8 cellular contexts compared by ENCODE assay signal in the genomic region with DNA sequence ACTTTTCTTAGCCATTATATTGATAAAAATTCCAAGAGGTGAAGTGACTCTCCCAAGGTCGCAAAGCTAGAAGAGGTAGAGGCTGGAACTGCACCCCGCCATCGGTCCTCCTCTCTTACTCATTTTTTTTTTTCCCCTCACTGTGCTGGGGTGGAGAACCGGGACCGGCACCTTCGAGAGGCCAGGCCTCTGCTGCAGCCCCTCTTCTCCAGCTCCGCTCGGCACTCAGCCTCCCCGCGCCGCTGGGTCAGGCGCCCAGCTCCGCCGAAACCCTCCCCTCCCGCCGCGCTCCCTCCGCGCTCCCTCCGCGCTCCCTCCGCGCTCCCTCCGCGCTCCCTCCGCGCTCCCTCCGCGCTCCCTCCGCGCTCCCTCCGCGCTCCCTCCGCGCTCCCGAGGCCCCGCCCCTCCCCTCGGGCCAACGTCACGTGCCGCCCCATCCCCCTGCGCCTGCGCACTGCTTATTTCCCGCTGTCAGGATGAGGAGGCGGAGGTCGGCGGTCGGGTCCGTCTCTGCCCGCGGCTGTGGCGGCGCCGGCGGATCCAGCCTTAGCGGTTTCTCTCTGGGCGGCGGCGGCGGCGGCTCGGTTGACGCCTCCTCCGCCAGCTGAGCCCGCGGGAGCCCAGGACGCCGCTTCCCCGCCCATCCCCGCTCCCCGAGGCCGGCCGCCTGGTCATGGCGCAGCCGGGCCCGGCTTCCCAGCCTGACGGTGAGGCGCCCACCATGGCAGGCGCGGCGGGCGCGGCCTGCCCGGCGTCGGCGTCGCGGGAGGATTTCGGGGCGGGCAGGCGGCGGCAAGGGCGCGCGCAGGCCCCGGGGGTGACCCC. TPM values are rescaled to one million over a fixed set of nuclear protein-coding genes. Genes with fewer than 3 reads are reported as not detected.
A peak's percentile ranks its signal among the peaks of the same experiment; 100 is the strongest.
DNase-seq lines count a peak whose midpoint lies in the region; ATAC-seq and TF ChIP-seq lines count a peak whose summit lies in the region.

RABEP1 (plus strand) TSS at position 471 of the 825 bp plus-strand sequence; CDS start at position 674, 203 bp downstream.

- H3K27me3 ChIP-seq in RWPE2 (ENCODE audit: insufficient read depth, poor library complexity, severe bottlenecking) = no peaks in the 10 kb centered on the region

- peak; percentile 63 for ATAC-seq in GM21529 (IDR thresholded peaks at IDR 0.05; ENCODE audit: unreplicated experiment)
- ATAC-seq in RWPE2 (ENCODE audit: low read depth) = peak; percentile 53
- ATAC-seq in natural killer cell treated with Interleukin-12 subunit alpha and Interleukin-12 subunit beta and Interleukin-15 and Interleukin-18, amount 100 ng/mL, for 72 hours = peak; percentile 94 to 95

- H3K9me3 ChIP-seq in RWPE2 (ENCODE audit: severe bottlenecking) = no peaks in the 10 kb centered on the region

- H3K27ac Mint-ChIP-seq in natural killer cell treated with Interleukin-12 subunit alpha and Interleukin-12 subunit beta and Interleukin-15 and Interleukin-18, amount 100 ng/mL, for 72 hours = peak within 1 kb of the TSS; percentile 76 to 82

- DNase-seq in D341Med (ENCODE audit: low spot score) (peak; percentile 92), LNCaP clone FGC (ENCODE audit: low read depth) (no peak), RWPE2 (ENCODE audit: low spot score) (peak; percentile 87), fibroblast of pulmonary artery (ENCODE audit: low read depth) (peak; percentile 91)
- peak; percentile 91 for DNase-seq in activated T-helper 9 cell treated with anti-CD3 and anti-CD28 coated beads, Interleukin-2, amount 50 U/mL, for 16 hours (ENCODE audit: low read depth)
- peak; percentile 96 for DNase-seq in natural killer cell treated with Interleukin-12 subunit alpha and Interleukin-12 subunit beta and Interleukin-15 and Interleukin-18, amount 100 ng/mL, for 72 hours (ENCODE audit: low spot score)
- peak; percentile 90 for DNase-seq in stimulated activated naive CD4-positive, alpha-beta T cell treated with Interleukin-2 at 50 U/mL for 16 hours (lab: John Stamatoyannopoulos, UW)

- TF ChIP-seq CTCF in LNCaP clone FGC (IDR thresholded peaks at IDR 0.05; ENCODE audit: control insufficient read depth, extremely low read depth, insufficient read depth) = no peak
- TF ChIP-seq CTCF in RWPE2 (IDR thresholded peaks at IDR 0.05; ENCODE audit: poor library complexity, severe bottlenecking) = no peak
- peak; percentile 19 for TF ChIP-seq CTCF in fibroblast of pulmonary artery (IDR thresholded peaks at IDR 0.05; ENCODE audit: low read length, missing control alignments)

- H3K4me1 Mint-ChIP-seq in natural killer cell treated with Interleukin-12 subunit alpha and Interleukin-12 subunit beta and Interleukin-15 and Interleukin-18, amount 100 ng/mL, for 72 hours (ENCODE audit: low read depth in 2 of 2) = peaks cover 18 to 32% of the 10 kb centered on the region in 2 donors

- no peaks in the 10 kb centered on the region for H3K36me3 Mint-ChIP-seq in natural killer cell treated with Interleukin-12 subunit alpha and Interleukin-12 subunit beta and Interleukin-15 and Interleukin-18, amount 100 ng/mL, for 72 hours

- peaks cover 9% of the 10 kb centered on the region; the same call in 1 of the 2 replicates for H3K36me3 ChIP-seq in RWPE2 (ENCODE audit: low read depth)

- no peaks in the 10 kb centered on the region for H3K9me3 Mint-ChIP-seq in natural killer cell treated with Interleukin-12 subunit alpha and Interleukin-12 subunit beta and Interleukin-15 and Interleukin-18, amount 100 ng/mL, for 72 hours

- H3K27me3 Mint-ChIP-seq in natural killer cell treated with Interleukin-12 subunit alpha and Interleukin-12 subunit beta and Interleukin-15 and Interleukin-18, amount 100 ng/mL, for 72 hours = no peaks in the 10 kb centered on the region

- H3K4me3 ChIP-seq in LNCaP clone FGC (ENCODE audit: low read depth, low read length) = peak within 1 kb of the TSS; percentile 79
- peak within 1 kb of the TSS; percentile 96 for H3K4me3 ChIP-seq in RWPE2 (ENCODE audit: severe bottlenecking)
- H3K4me3 ChIP-seq in fibroblast of pulmonary artery (replicated peaks; ENCODE audit: low read depth, low read length) = peak within 1 kb of the TSS; percentile 58

- H3K4me1 ChIP-seq in RWPE2 (ENCODE audit: insufficient read depth, poor library complexity, severe bottlenecking) = no peaks in the 10 kb centered on the region

- peak within 1 kb of the TSS; percentile 88 for H3K4me3 Mint-ChIP-seq in natural killer cell treated with Interleukin-12 subunit alpha and Interleukin-12 subunit beta and Interleukin-15 and Interleukin-18, amount 100 ng/mL, for 72 hours

- H3K27ac ChIP-seq in RWPE2 (ENCODE audit: poor library complexity, severe bottlenecking) = peak within 1 kb of the TSS; percentile 66

RNA-seq across cellular contexts. Expression of gene RABEP1, which starts in this region (rescaled TPM):
- total RNA-seq in natural killer cell treated with Interleukin-12 subunit alpha and Interleukin-12 subunit beta and Interleukin-15 and Interleukin-18, amount 100 ng/mL, for 72 hours = 10 to 100 TPM; 42.8 to 77.0 TPM
